In the genomic region with DNA sequence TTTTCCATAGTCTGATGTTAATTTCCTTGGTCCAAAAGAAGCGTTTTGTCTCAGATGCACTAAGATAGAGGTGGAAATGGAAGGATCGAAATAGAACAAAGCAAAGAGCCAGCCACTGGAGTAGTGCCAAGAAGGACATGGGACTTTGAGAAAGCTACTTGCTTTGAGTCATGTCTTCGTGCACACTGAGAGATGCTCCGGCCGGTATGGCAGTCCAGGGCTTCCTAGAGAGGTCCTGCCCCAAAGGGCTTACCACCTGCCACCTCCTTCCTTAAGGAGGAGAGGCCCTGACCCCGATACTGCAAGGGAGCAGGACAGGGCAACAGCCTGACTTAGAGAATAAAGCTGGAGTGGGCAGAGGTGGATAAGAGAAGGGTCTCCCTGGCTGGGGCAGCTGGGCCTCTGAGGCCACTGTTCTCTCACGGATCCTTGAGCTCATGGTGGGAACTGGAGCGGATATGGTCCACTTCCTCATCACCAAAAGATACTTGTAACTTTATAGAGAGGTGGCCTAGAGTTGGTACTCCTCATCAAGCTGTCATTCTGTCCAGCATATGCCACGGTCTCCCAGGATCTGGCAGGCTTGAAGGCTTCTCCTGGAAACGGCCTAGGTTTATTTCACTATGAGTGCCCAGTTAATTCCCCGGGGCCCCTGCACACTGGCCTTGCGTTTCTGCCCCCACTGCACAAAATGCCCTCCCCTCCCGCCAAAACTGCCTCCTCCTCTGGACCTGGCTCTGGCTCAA, we compare ENCODE assay signal across 10 cellular contexts. TPM values are rescaled to one million over a fixed set of nuclear protein-coding genes. Genes with fewer than 3 reads are reported as not detected.
A peak's percentile ranks its signal among the peaks of the same experiment; 100 is the strongest.
DNase-seq lines count a peak whose midpoint lies in the region; ATAC-seq and TF ChIP-seq lines count a peak whose summit lies in the region.
"Had no signal": no experiment of that assay in that cellular context is flagged by ENCODE, and none has a peak within 500 bp of the region (broad histone marks: within the 10 kb centered on the region; RNA-seq: fewer than 3 reads in every experiment).

No MANE protein-coding gene starts in this region.

- H3K4me1 ChIP-seq in CD4-positive, alpha-beta memory T cell (ENCODE audit: insufficient read depth, low read length): peaks cover 24% of the 10 kb centered on the region

- no peaks in the 10 kb centered on the region for H3K9me3 ChIP-seq in CD4-positive, alpha-beta memory T cell (ENCODE audit: control insufficient read depth in 1 of 2, low read length in 2 of 2)
- no peaks in the 10 kb centered on the region for H3K9me3 ChIP-seq in T-helper 17 cell (ENCODE audit: control insufficient read depth, low read length, poor library complexity, severe bottlenecking)

- no peaks in the 10 kb centered on the region for H3K9me3 Mint-ChIP-seq in CD4-positive, alpha-beta memory T cell
- H3K9me3 Mint-ChIP-seq in progenitor cell of endocrine pancreas (ENCODE audit: low read depth): no peaks in the 10 kb centered on the region

- peaks cover 0 to 1% of the 10 kb centered on the region in 2 donors for H3K36me3 Mint-ChIP-seq in CD4-positive, alpha-beta memory T cell
- peaks cover 2% of the 10 kb centered on the region for H3K36me3 Mint-ChIP-seq in T-helper 17 cell (ENCODE audit: low read depth)
- peaks cover 5% of the 10 kb centered on the region for H3K36me3 Mint-ChIP-seq in progenitor cell of endocrine pancreas (ENCODE audit: insufficient read depth)

- intact Hi-C loops in CD4-positive, alpha-beta memory T cell (cut with micrococcal nuclease): no loop called here
- intact Hi-C loops in sciatic nerve (cut with DNase I): no loop called here

- H3K4me1 Mint-ChIP-seq in CD4-positive, alpha-beta memory T cell: peaks cover 22 to 57% (median 37%) of the 10 kb centered on the region in 4 donors
- H3K4me1 Mint-ChIP-seq in T-helper 17 cell (peaks cover 18% of the 10 kb centered on the region), progenitor cell of endocrine pancreas (ENCODE audit: low read depth) (no peaks in the 10 kb centered on the region)

- H3K27me3 ChIP-seq in CD4-positive, alpha-beta memory T cell (ENCODE audit: insufficient read depth, low read length): no peaks in the 10 kb centered on the region

- TF ChIP-seq CTCF in progenitor cell of endocrine pancreas (IDR thresholded peaks at IDR 0.05; ENCODE audit: unreplicated experiment): no peak

- no peak for DNase-seq in CD4-positive, alpha-beta memory T cell
- DNase-seq in T-helper 17 cell (no peak), foreskin melanocyte (peak; percentile 9), sciatic nerve (ENCODE audit: low spot score) (no peak), SHP77 treated with DMSO at 0.1 percent for 48 hours (lab: John Stamatoyannopoulos, UW) (no peak), progenitor cell of endocrine pancreas (ENCODE audit: low spot score, unreplicated experiment) (no peak), SW480 (ENCODE audit: low spot score) (no peak)
- DNase-seq: NCI-H774, T1000 had no signal

- no peak overlapping the region for H3K27ac ChIP-seq in CD4-positive, alpha-beta memory T cell (ENCODE audit: low read depth, low read length)

- no peak overlapping the region for H3K4me3 Mint-ChIP-seq in CD4-positive, alpha-beta memory T cell
- H3K4me3 Mint-ChIP-seq in T-helper 17 cell (no peak overlapping the region), progenitor cell of endocrine pancreas (ENCODE audit: low read depth) (no peak overlapping the region)

- no peak overlapping the region for H3K4me3 ChIP-seq in CD4-positive, alpha-beta memory T cell (ENCODE audit: low read length in 2 of 2)

- H3K27me3 Mint-ChIP-seq in CD4-positive, alpha-beta memory T cell: no peaks in the 10 kb centered on the region
- H3K27me3 Mint-ChIP-seq in T-helper 17 cell (no peaks in the 10 kb centered on the region), progenitor cell of endocrine pancreas (peaks cover 67% of the 10 kb centered on the region)

- peak overlapping the region in 5 of 7 donors; percentile 47 to 74 (median 59) for H3K27ac Mint-ChIP-seq in CD4-positive, alpha-beta memory T cell
- peak overlapping the region; percentile 43 for H3K27ac Mint-ChIP-seq in T-helper 17 cell
- H3K27ac Mint-ChIP-seq in progenitor cell of endocrine pancreas: no peak overlapping the region

- ATAC-seq in T-helper 17 cell (no peak), sciatic nerve (peak; percentile 67), GM19463 (IDR thresholded peaks at IDR 0.05; ENCODE audit: unreplicated experiment) (no peak)

- CTCF ChIA-PET in CD4-positive, alpha-beta memory T cell (lab: Charles Lee; ENCODE audit: partially characterized antibody): interaction anchor here (0.9 to 1.3 kb wide), 2 partner anchors 9 to 23 kb away, joined by 3 read pairs; no protein-coding TSS in a partner anchor

- H3K36me3 ChIP-seq in CD4-positive, alpha-beta memory T cell (ENCODE audit: insufficient read depth, low read length): no peaks in the 10 kb centered on the region

- POLR2A ChIA-PET in CD4-positive, alpha-beta memory T cell (lab: Charles Lee; ENCODE audit: partially characterized antibody): interaction anchor here (0.7 kb wide), 1 partner anchor 13 kb away, joined by 3 read pairs; no protein-coding TSS in a partner anchor

RNA-seq across cellular contexts. Expression of a gene that starts 57.4 kb away (rescaled TPM):
- 100 to 1,000 TPM; 109 to 111 TPM for total RNA-seq in CD4-positive, alpha-beta memory T cell
- polyA plus RNA-seq in CD4-positive, alpha-beta memory T cell: 100 to 1,000 TPM in 1 of 2 donors, 10 to 100 TPM in 1; 92.6 to 103 TPM
- total RNA-seq in T-helper 17 cell (100 to 1,000 TPM; 116 to 117 TPM), sciatic nerve (80.9 TPM), progenitor cell of endocrine pancreas (25.8 and 34.9 TPM in 2 replicates)
